17 cellular contexts compared by ENCODE assay signal in the genomic region with DNA sequence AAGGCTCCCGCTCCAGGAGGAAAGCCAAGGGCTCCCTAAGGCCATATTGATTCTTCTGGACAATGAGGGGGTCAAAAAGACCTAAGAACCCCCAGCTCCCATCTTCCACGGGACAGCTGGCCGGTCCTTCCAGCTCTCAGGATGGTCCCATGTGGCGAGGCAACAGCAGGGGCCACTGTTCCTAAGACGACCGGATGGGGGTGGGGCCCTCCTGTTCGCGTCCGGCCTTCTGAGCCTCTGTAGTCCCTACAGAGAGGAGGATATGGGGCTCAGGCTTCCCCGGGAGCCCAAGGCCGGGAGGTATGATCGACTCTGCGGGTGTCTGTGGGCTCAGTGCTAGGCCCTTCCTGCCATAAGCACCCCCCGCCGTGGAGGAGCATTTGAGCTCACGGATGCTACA.
"Had no signal": no experiment of that assay in that cellular context is flagged by ENCODE, and none has a peak within 500 bp of the region (broad histone marks: within the 10 kb centered on the region; RNA-seq: fewer than 3 reads in every experiment).

No MANE protein-coding gene starts in this region.

- H3K27me3 ChIP-seq: esophagus squamous epithelium, neutrophil, sigmoid colon had no signal

- H3K4me3 ChIP-seq: esophagus squamous epithelium, lung, sigmoid colon, skin epidermis had no signal

- H3K9me3 Mint-ChIP-seq: dendritic cell treated with granulocyte-macrophage colony-stimulating factor and Interleukin-4, amounts not matched to agents 40 ng/mL and 50 ng/mL, for 4 days; naive B cell; nephron; stimulated activated naive B cell treated with anti-CD40 and anti-IgM and Interleukin-4, amounts not matched to agents 10 μg/mL and 1 μg/mL and 100 μg/mL, for 72 hours had no signal

- DNase-seq: esophagus squamous epithelium; foreskin fibroblast; left colon; left ventricle myocardium superior; mesenchymal stem cell; naive B cell; posterior cingulate gyrus; sigmoid colon; stimulated activated CD4-positive, alpha-beta T cell treated with anti-CD3 and anti-CD28 coated beads, Interleukin-2, amount 100 ng/mL, for 24 hours; stimulated activated CD4-positive, alpha-beta T cell treated with anti-CD3 and anti-CD28 coated beads, Interleukin-4, amount 100 ng/mL, for 4 hours; stimulated activated naive B cell treated with anti-CD40 and anti-IgM and Interleukin-4, amounts not matched to agents 10 μg/mL and 1 μg/mL and 100 μg/mL, for 72 hours; trophoblast cell had no signal

- H3K27ac Mint-ChIP-seq: dendritic cell treated with granulocyte-macrophage colony-stimulating factor and Interleukin-4, amounts not matched to agents 40 ng/mL and 50 ng/mL, for 4 days; nephron; stimulated activated naive B cell treated with anti-CD40 and anti-IgM and Interleukin-4, amounts not matched to agents 10 μg/mL and 1 μg/mL and 100 μg/mL, for 72 hours had no signal

- H3K9me3 ChIP-seq: esophagus squamous epithelium, neutrophil, sigmoid colon had no signal

- H3K4me1 ChIP-seq: esophagus squamous epithelium, sigmoid colon had no signal

- H3K27ac ChIP-seq: esophagus squamous epithelium, neutrophil, sigmoid colon, skin epidermis had no signal

- H3K27me3 Mint-ChIP-seq: naive B cell; stimulated activated naive B cell treated with anti-CD40 and anti-IgM and Interleukin-4, amounts not matched to agents 10 μg/mL and 1 μg/mL and 100 μg/mL, for 72 hours had no signal

- H3K36me3 Mint-ChIP-seq: naive B cell had no signal

- H3K4me3 Mint-ChIP-seq: dendritic cell treated with granulocyte-macrophage colony-stimulating factor and Interleukin-4, amounts not matched to agents 40 ng/mL and 50 ng/mL, for 4 days; naive B cell; nephron; stimulated activated naive B cell treated with anti-CD40 and anti-IgM and Interleukin-4, amounts not matched to agents 10 μg/mL and 1 μg/mL and 100 μg/mL, for 72 hours had no signal
